ENCODE assay signal across 22 cellular contexts in the genomic region with DNA sequence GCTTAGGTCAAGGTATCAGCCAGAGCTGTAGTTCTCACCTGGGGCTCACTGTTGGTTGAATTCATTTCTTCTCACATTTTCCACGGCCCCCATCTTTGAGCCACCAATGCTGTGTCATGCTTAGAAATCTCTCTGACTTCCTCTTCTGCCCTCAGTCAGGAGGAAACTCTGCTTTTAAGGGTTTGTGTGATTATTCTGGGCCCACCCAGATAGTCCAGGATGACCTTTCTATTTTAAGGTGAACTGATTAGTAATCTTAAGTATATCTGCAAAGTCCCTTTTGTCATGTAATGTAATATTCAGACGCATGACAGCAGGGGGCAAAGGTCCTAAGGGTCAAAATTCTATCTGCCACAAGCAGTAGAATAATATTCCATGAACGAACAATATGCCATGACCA.
"Had no signal": no experiment of that assay in that cellular context is flagged by ENCODE, and none has a peak within 500 bp of the region (broad histone marks: within the 10 kb centered on the region; RNA-seq: fewer than 3 reads in every experiment).

No MANE protein-coding gene starts in this region.

- H3K27ac ChIP-seq: brain microvascular endothelial cell, esophagus squamous epithelium, left ventricle myocardium inferior, stomach, testis had no signal

- DNase-seq: activated CD4-positive, alpha-beta memory T cell treated with anti-CD3 and anti-CD28 coated beads, Interleukin-2, amount 10 ng/mL, durations not matched to agents 7 days and 5 days; activated CD4-positive, alpha-beta T cell treated with anti-CD3 and anti-CD28 coated beads for 4 hours; activated gamma-delta T cell treated with Interleukin-2 at 50 U/mL for 16 hours; brain microvascular endothelial cell; cortex of kidney; effector CD4-positive, alpha-beta T cell; esophagus squamous epithelium; hypothalamus; kidney; left ventricle myocardium inferior; mesenchymal stem cell; nucleus accumbens; posterior cingulate gyrus; retina; stimulated activated CD4-positive, alpha-beta T cell treated with anti-CD3 and anti-CD28 coated beads, Interleukin-4, amount 100 ng/mL, for 24 hours; stomach; T-helper 1 cell; T1000; testis had no signal

- H3K9me3 ChIP-seq: esophagus squamous epithelium, stomach, testis had no signal

- H3K27ac Mint-ChIP-seq: activated CD4-positive, alpha-beta memory T cell treated with anti-CD3 and anti-CD28 coated beads, Interleukin-2, amount 10 ng/mL, durations not matched to agents 7 days and 5 days; activated naive CD8-positive, alpha-beta T cell; nephron had no signal

- H3K9me3 Mint-ChIP-seq: activated CD4-positive, alpha-beta memory T cell treated with anti-CD3 and anti-CD28 coated beads, Interleukin-2, amount 10 ng/mL, durations not matched to agents 7 days and 5 days; central memory CD8-positive, alpha-beta T cell had no signal

- H3K27me3 ChIP-seq: testis had no signal

- H3K36me3 ChIP-seq: brain microvascular endothelial cell, esophagus squamous epithelium, left ventricle myocardium inferior, stomach had no signal

- H3K4me3 ChIP-seq: esophagus squamous epithelium, left ventricle myocardium inferior, stomach, testis had no signal

- H3K4me1 Mint-ChIP-seq: central memory CD8-positive, alpha-beta T cell; nephron had no signal

- H3K4me3 Mint-ChIP-seq: activated CD4-positive, alpha-beta memory T cell treated with anti-CD3 and anti-CD28 coated beads, Interleukin-2, amount 10 ng/mL, durations not matched to agents 7 days and 5 days; activated naive CD8-positive, alpha-beta T cell; central memory CD8-positive, alpha-beta T cell; nephron had no signal
